In the genomic region with DNA sequence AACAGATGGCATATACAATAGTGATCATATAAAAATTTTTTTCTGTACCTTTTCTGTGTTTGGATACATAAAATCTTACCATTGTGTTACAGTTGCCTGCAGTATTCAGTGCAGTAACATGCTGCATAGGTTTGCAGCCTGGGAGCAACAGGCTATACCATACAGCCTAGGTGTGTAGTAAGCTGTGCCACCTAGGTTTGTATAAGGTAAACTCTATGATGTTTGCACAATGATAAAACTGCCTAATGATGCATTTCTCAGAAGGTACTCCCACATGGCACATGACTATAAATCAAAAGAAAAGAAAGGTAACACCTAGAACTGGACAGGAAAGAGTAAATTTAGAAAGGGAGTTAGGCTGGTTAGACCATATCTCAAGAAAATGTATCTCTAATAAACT, we compare ENCODE assay signal across 32 cellular contexts.
"Had no signal": no experiment of that assay in that cellular context is flagged by ENCODE, and none has a peak within 500 bp of the region (broad histone marks: within the 10 kb centered on the region; RNA-seq: fewer than 3 reads in every experiment).

No MANE protein-coding gene starts in this region.

- H3K36me3 ChIP-seq: adrenal gland, brain microvascular endothelial cell, breast epithelium had no signal

- H3K27ac ChIP-seq: adrenal gland, body of pancreas, brain microvascular endothelial cell, breast epithelium, VCaP had no signal

- ATAC-seq: activated CD8-positive, alpha-beta T cell treated with anti-CD3 and anti-CD28 coated beads for 36 hours; activated naive CD4-positive, alpha-beta T cell treated with anti-CD3 and anti-CD28 coated beads, Interleukin-2, amount 50 U/mL, for 72 hours; activated T-cell treated with anti-CD3 and anti-CD28 coated beads, Interleukin-2, amount 50 U/mL, for 4 hours; activated T-cell treated with anti-CD3 and anti-CD28 coated beads, Interleukin-2, amount 50 U/mL, for 72 hours; activated T-helper 17 cell treated with anti-CD3 and anti-CD28 coated beads, Interleukin-2, amount 50 U/mL, for 72 hours; body of pancreas had no signal

- H3K4me3 ChIP-seq: adrenal gland, body of pancreas, breast epithelium had no signal

- H3K9me3 ChIP-seq: adrenal gland, body of pancreas had no signal

- H3K4me1 ChIP-seq: adrenal gland, body of pancreas, breast epithelium had no signal

- DNase-seq: activated B cell treated with CpG ODN at 0.5 μM for 24 hours; activated CD4-positive, alpha-beta memory T cell treated with anti-CD3 and anti-CD28 coated beads for 36 hours; activated CD4-positive, alpha-beta T cell treated with anti-CD3 and anti-CD28 coated beads for 4 hours; activated CD4-positive, alpha-beta T cell treated with anti-CD3 and anti-CD28 coated beads, Interleukin-2, amount 10 ng/mL, durations not matched to agents 24 days and 14 days; activated CD4-positive, alpha-beta T cell treated with anti-CD3 and anti-CD28 coated beads, Interleukin-2, amount 50 U/mL, for 1 hour; activated CD4-positive, alpha-beta T cell treated with anti-CD3 and anti-CD28 coated beads, Interleukin-2, amount 50 U/mL, for 4 hours; activated CD4-positive, CD25-positive, alpha-beta regulatory T cell treated with anti-CD3 and anti-CD28 coated beads, Interleukin-2, amount 50 U/mL, for 72 hours; activated CD8-positive, alpha-beta memory T cell treated with anti-CD3 and anti-CD28 coated beads, Interleukin-2, amount 50 U/mL, for 4 hours; activated CD8-positive, alpha-beta T cell treated with anti-CD3 and anti-CD28 coated beads for 36 hours; activated effector memory CD4-positive, alpha-beta T cell treated with anti-CD3 and anti-CD28 coated beads, Interleukin-2, amount 50 U/mL, for 16 hours; activated gamma-delta T cell treated with Interleukin-2 at 50 U/mL for 16 hours; activated naive CD4-positive, alpha-beta T cell; activated naive CD4-positive, alpha-beta T cell treated with anti-CD3 and anti-CD28 coated beads for 36 hours; activated naive CD4-positive, alpha-beta T cell treated with anti-CD3 and anti-CD28 coated beads, Interleukin-2, amount 50 U/mL, for 16 hours; activated naive CD8-positive, alpha-beta T cell treated with anti-CD3 and anti-CD28 coated beads for 36 hours; activated T-cell treated with anti-CD3 and anti-CD28 coated beads for 4 hours; activated T-cell treated with anti-CD3 and anti-CD28 coated beads, Interleukin-2, amount 50 U/mL, for 1 hour; activated T-cell treated with anti-CD3 and anti-CD28 coated beads, Interleukin-2, amount 50 U/mL, for 4 hours; activated T-cell treated with anti-CD3 and anti-CD28 coated beads, Interleukin-2, amount 50 U/mL, for 72 hours; adrenal gland; amniotic stem cell; aorta; body of pancreas; brain microvascular endothelial cell; central memory CD4-positive, alpha-beta T cell; T-helper 1 cell; T-helper 2 cell; T-helper 9 cell had no signal

- H3K27me3 ChIP-seq: adrenal gland, body of pancreas, brain microvascular endothelial cell, breast epithelium had no signal
